28 cellular contexts compared by ENCODE assay signal in the genomic region with DNA sequence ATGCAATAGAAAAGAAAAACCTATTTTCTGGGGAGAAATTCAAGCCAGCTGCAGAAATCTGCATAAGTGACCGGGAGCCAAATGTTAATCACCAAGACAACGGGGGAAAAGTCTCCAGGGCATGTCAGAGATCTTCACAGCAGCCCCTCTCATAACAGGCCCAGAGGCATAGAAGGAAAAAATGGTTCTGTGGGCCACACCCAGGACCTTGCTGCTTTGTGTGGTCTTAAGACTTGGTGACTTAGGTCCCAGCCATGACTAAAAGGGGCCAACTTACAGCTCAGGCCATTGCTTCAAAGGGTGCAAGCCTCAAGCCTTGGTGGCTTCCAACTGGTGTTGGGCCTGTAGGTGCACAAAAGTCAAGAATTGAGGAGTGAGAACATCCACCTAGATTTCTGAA.
"Had no signal": no experiment of that assay in that cellular context is flagged by ENCODE, and none has a peak within 500 bp of the region (broad histone marks: within the 10 kb centered on the region; RNA-seq: fewer than 3 reads in every experiment).

No MANE protein-coding gene starts in this region.

- H3K4me3 Mint-ChIP-seq: stimulated activated effector memory CD8-positive, alpha-beta T cell treated with anti-CD3 and anti-CD28 coated beads, Interleukin-12 subunit alpha, Interleukin-12 subunit beta, amount 100 ng/mL, for 72 hours; stimulated activated memory B cell treated with anti-CD40 and anti-IgM and Interleukin-4, amounts not matched to agents 10 μg/mL and 1 μg/mL and 100 μg/mL, for 72 hours; stimulated activated naive B cell treated with anti-CD40 and anti-IgM and Interleukin-4, amounts not matched to agents 10 μg/mL and 1 μg/mL and 100 μg/mL, for 72 hours; stimulated activated naive CD8-positive, alpha-beta T cell treated with anti-CD3 and anti-CD28 coated beads, Interleukin-15, amount 100 ng/mL, for 72 hours; stimulated activated naive CD8-positive, alpha-beta T cell treated with anti-CD3 and anti-CD28 coated beads, Interleukin-15, Interleukin-2, amounts not matched to agents 100 ng/mL and 50 ng/mL, for 24 hours; type B pancreatic cell had no signal

- H3K9me3 ChIP-seq: suprapubic skin, testis, thoracic aorta, thyroid gland, tibial artery, tibial nerve, transverse colon, upper lobe of right lung, uterus, vagina had no signal

- H3K27me3 ChIP-seq: stomach, suprapubic skin, testis, thyroid gland, tibial artery, tibial nerve, transverse colon, upper lobe of left lung, upper lobe of right lung, uterus, vagina had no signal

- H3K4me1 Mint-ChIP-seq: stimulated activated effector memory CD8-positive, alpha-beta T cell treated with anti-CD3 and anti-CD28 coated beads, Interleukin-12 subunit alpha, Interleukin-12 subunit beta, amount 100 ng/mL, for 72 hours; stimulated activated memory B cell treated with anti-CD40 and anti-IgM and Interleukin-4, amounts not matched to agents 10 μg/mL and 1 μg/mL and 100 μg/mL, for 72 hours; stimulated activated naive B cell treated with anti-CD40 and anti-IgM and Interleukin-4, amounts not matched to agents 10 μg/mL and 1 μg/mL and 100 μg/mL, for 72 hours; stimulated activated naive CD8-positive, alpha-beta T cell treated with anti-CD3 and anti-CD28 coated beads, Interleukin-15, amount 100 ng/mL, for 72 hours had no signal

- DNase-seq: stimulated activated CD4-positive, alpha-beta T cell treated with anti-CD3 and anti-CD28 coated beads, Interleukin-2, amount 100 ng/mL, for 48 hours; stimulated activated CD4-positive, alpha-beta T cell treated with anti-CD3 and anti-CD28 coated beads, Interleukin-4, amount 100 ng/mL, for 1 hour; stimulated activated CD4-positive, alpha-beta T cell treated with anti-CD3 and anti-CD28 coated beads, Interleukin-4, amount 100 ng/mL, for 24 hours; stimulated activated CD4-positive, alpha-beta T cell treated with anti-CD3 and anti-CD28 coated beads, Interleukin-4, amount 100 ng/mL, for 4 hours; stimulated activated CD8-positive, alpha-beta memory T cell treated with anti-CD3 and anti-CD28 coated beads, Interleukin-4, amount 100 ng/mL, for 48 hours; stimulated activated naive B cell treated with anti-CD40 and anti-IgM and Interleukin-4, amounts not matched to agents 10 μg/mL and 1 μg/mL and 100 μg/mL, for 72 hours; stimulated activated naive CD4-positive, alpha-beta T cell; stimulated activated naive CD4-positive, alpha-beta T cell treated with Interleukin-2 at 50 U/mL for 16 hours; stimulated activated naive CD8-positive, alpha-beta T cell treated with anti-CD3 and anti-CD28 coated beads, Interleukin-15, amount 100 ng/mL, for 72 hours; stimulated activated naive CD8-positive, alpha-beta T cell treated with anti-CD3 and anti-CD28 coated beads, Interleukin-15, Interleukin-2, amounts not matched to agents 100 U/mL and 50 U/mL, for 24 hours; stomach; substantia nigra; testis; thyroid gland; tibial artery; transverse colon; trophoblast cell; upper lobe of left lung; upper lobe of right lung; uterus had no signal

- H3K4me3 ChIP-seq: stomach, suprapubic skin, testis, thoracic aorta, thyroid gland, tibial artery, tibial nerve, transverse colon, upper lobe of left lung, upper lobe of right lung, uterus, vagina had no signal

- H3K27ac ChIP-seq: stomach, suprapubic skin, testis, thoracic aorta, thyroid gland, tibial artery, tibial nerve, transverse colon, upper lobe of left lung, upper lobe of right lung, uterus, vagina had no signal

- H3K27ac Mint-ChIP-seq: stimulated activated effector memory CD8-positive, alpha-beta T cell treated with anti-CD3 and anti-CD28 coated beads, Interleukin-12 subunit alpha, Interleukin-12 subunit beta, amount 100 ng/mL, for 72 hours; stimulated activated memory B cell treated with anti-CD40 and anti-IgM and Interleukin-4, amounts not matched to agents 10 μg/mL and 1 μg/mL and 100 μg/mL, for 72 hours; stimulated activated naive B cell treated with anti-CD40 and anti-IgM and Interleukin-4, amounts not matched to agents 10 μg/mL and 1 μg/mL and 100 μg/mL, for 72 hours; stimulated activated naive CD8-positive, alpha-beta T cell treated with anti-CD3 and anti-CD28 coated beads, Interleukin-15, amount 100 ng/mL, for 72 hours; stimulated activated naive CD8-positive, alpha-beta T cell treated with anti-CD3 and anti-CD28 coated beads, Interleukin-15, Interleukin-2, amounts not matched to agents 100 ng/mL and 50 ng/mL, for 24 hours; type B pancreatic cell had no signal

- ATAC-seq: stimulated activated effector memory CD8-positive, alpha-beta T cell treated with anti-CD3 and anti-CD28 coated beads, Interleukin-12 subunit alpha, Interleukin-12 subunit beta, amount 100 ng/mL, for 72 hours; stimulated activated memory B cell treated with anti-CD40 and anti-IgM and Interleukin-4, amounts not matched to agents 10 μg/mL and 1 μg/mL and 100 μg/mL, for 72 hours; stimulated activated naive B cell treated with anti-CD40 and anti-IgM and Interleukin-4, amounts not matched to agents 10 μg/mL and 1 μg/mL and 100 μg/mL, for 72 hours; stimulated activated naive CD8-positive, alpha-beta T cell treated with anti-CD3 and anti-CD28 coated beads, Interleukin-15, amount 100 ng/mL, for 72 hours; stimulated activated naive CD8-positive, alpha-beta T cell treated with anti-CD3 and anti-CD28 coated beads, Interleukin-15, Interleukin-2, amounts not matched to agents 100 U/mL and 50 U/mL, for 24 hours; upper lobe of right lung had no signal

- H3K36me3 ChIP-seq: stomach, suprapubic skin, thoracic aorta, thyroid gland, tibial artery, tibial nerve, transverse colon, upper lobe of left lung, upper lobe of right lung, uterus, vagina had no signal

- H3K4me1 ChIP-seq: stomach, suprapubic skin, testis, thyroid gland, tibial artery, tibial nerve, transverse colon, upper lobe of left lung, upper lobe of right lung, uterus, vagina had no signal

- H3K36me3 Mint-ChIP-seq: stimulated activated effector memory CD8-positive, alpha-beta T cell treated with anti-CD3 and anti-CD28 coated beads, Interleukin-12 subunit alpha, Interleukin-12 subunit beta, amount 100 ng/mL, for 72 hours; stimulated activated memory B cell treated with anti-CD40 and anti-IgM and Interleukin-4, amounts not matched to agents 10 μg/mL and 1 μg/mL and 100 μg/mL, for 72 hours; stimulated activated naive B cell treated with anti-CD40 and anti-IgM and Interleukin-4, amounts not matched to agents 10 μg/mL and 1 μg/mL and 100 μg/mL, for 72 hours; type B pancreatic cell had no signal

- H3K27me3 Mint-ChIP-seq: stimulated activated memory B cell treated with anti-CD40 and anti-IgM and Interleukin-4, amounts not matched to agents 10 μg/mL and 1 μg/mL and 100 μg/mL, for 72 hours; stimulated activated naive B cell treated with anti-CD40 and anti-IgM and Interleukin-4, amounts not matched to agents 10 μg/mL and 1 μg/mL and 100 μg/mL, for 72 hours; stimulated activated naive CD8-positive, alpha-beta T cell treated with anti-CD3 and anti-CD28 coated beads, Interleukin-15, amount 100 ng/mL, for 72 hours; stimulated activated naive CD8-positive, alpha-beta T cell treated with anti-CD3 and anti-CD28 coated beads, Interleukin-15, Interleukin-2, amounts not matched to agents 100 ng/mL and 50 ng/mL, for 24 hours; type B pancreatic cell had no signal
